1 cellular context compared by ENCODE assay signal in genomic region chr7:33076737-33077136, GRCh38.
TF ChIP-seq lines count a peak whose summit lies in the region.

No MANE protein-coding gene starts in this region.

TF ChIP-seq in GM23338, 12 proteins besides CTCF, POLR2A, EP300 and RAD21 (continued from another document):
- TF ChIP-seq ZNF462 (CRISPR knock-in tag; IDR thresholded peaks at IDR 0.05) (no peak), STAT1 (IDR thresholded peaks at IDR 0.05; ENCODE audit: unreplicated experiment) (no peak), REST (IDR thresholded peaks at IDR 0.05; ENCODE audit: unreplicated experiment) (no peak), ETS1 (IDR thresholded peaks at IDR 0.05) (no peak), NANOG (IDR thresholded peaks at IDR 0.05; ENCODE audit: borderline replicate concordance) (no peak), ZNF331 (CRISPR knock-in tag; IDR thresholded peaks at IDR 0.05; ENCODE audit: low read depth) (no peak), EZH2 (IDR thresholded peaks at IDR 0.05; ENCODE audit: low read depth, unreplicated experiment) (no peak), POLR2AphosphoS5 (IDR thresholded peaks at IDR 0.05; ENCODE audit: low read depth) (no peak), EZH2phosphoT487 (IDR thresholded peaks at IDR 0.05; ENCODE audit: unreplicated experiment) (no peak), JUNB (IDR thresholded peaks at IDR 0.05; ENCODE audit: unreplicated experiment) (no peak)
TF ChIP-seq in GM23338: peak in this region for 0.
